8 cellular contexts compared by ENCODE assay signal in genomic region chr19:3982701-3983541, GRCh38. TPM values are rescaled to one million over a fixed set of nuclear protein-coding genes. Genes with fewer than 3 reads are reported as not detected.
DNase-seq lines count a peak whose midpoint lies in the region; ATAC-seq and TF ChIP-seq lines count a peak whose summit lies in the region.

No MANE protein-coding gene starts in this region.

- no peaks in the 10 kb centered on the region for H3K27me3 ChIP-seq in IMR-90 (ENCODE audit: control insufficient read depth, insufficient read depth, low read length)

- peaks cover 73% of the 10 kb centered on the region for H4K20me1 ChIP-seq in IMR-90 (ENCODE audit: insufficient read depth, low read length)

- peak overlapping the region; percentile 96 for H3K27ac Mint-ChIP-seq in memory B cell

- no peak overlapping the region for H4K91ac ChIP-seq in IMR-90 (ENCODE audit: insufficient read depth, low read depth, low read length)

- H3K4me3 Mint-ChIP-seq in memory B cell, result peak overlapping the region; percentile 96

- no peaks in the 10 kb centered on the region for H3K27me3 Mint-ChIP-seq in memory B cell

- H4K5ac ChIP-seq in IMR-90 (ENCODE audit: low read depth, low read length), result no peak overlapping the region

- CTCF ChIA-PET in IMR-90 (lab: Yijun Ruan, JAX), result no interaction called here

- intact Hi-C loops in IMR-90 (cut with micrococcal nuclease), result no loop called here

- TF ChIP-seq POLR2A in IMR-90 (IDR thresholded peaks at IDR 0.05; ENCODE audit: low read depth, low read length), result peak; percentile 53; the same call in 1 of the 2 replicates

- DNase-seq in AG20443 (ENCODE audit: low spot score) (peak; percentile 51), IMR-90 (peak; percentile 74), astrocyte of the cerebellum (ENCODE audit: low read depth) (no peak), memory B cell (ENCODE audit: low spot score in 2 of 2) (no peak), GDM1 (lab: John Stamatoyannopoulos, UW) (no peak), NCI-H526 treated with DMSO at 0.1 percent for 48 hours (lab: John Stamatoyannopoulos, UW) (no peak), NCI-H1930 (lab: John Stamatoyannopoulos, UW) (no peak)

- H2BK20ac ChIP-seq in IMR-90 (ENCODE audit: low read depth, low read length), result no peak overlapping the region

- H3K9me3 ChIP-seq in IMR-90 (ENCODE audit: control insufficient read depth, insufficient read depth, low read length), result no peaks in the 10 kb centered on the region

- H3K36me3 Mint-ChIP-seq in memory B cell, result peaks cover 32% of the 10 kb centered on the region

- TF ChIP-seq CTCF in IMR-90 (conservative IDR thresholded peaks at IDR 0.05; ENCODE audit: low read depth, low read length) (no peak), astrocyte of the cerebellum (IDR thresholded peaks at IDR 0.05; ENCODE audit: low read depth, low read length, missing control alignments) (no peak)

- ATAC-seq in IMR-90 (ENCODE audit: low read depth) (peak; percentile 5; the same call in 1 of the 2 replicates), memory B cell (ENCODE audit: low read depth) (no peak), HG02623 (IDR thresholded peaks at IDR 0.05; ENCODE audit: unreplicated experiment) (no peak)

- no peak overlapping the region for H2BK5ac ChIP-seq in IMR-90 (ENCODE audit: low read depth, low read length, poor library complexity, severe bottlenecking)

- no peak overlapping the region for H2BK120ac ChIP-seq in IMR-90 (ENCODE audit: low read depth, low read length)

- in situ Hi-C loops in IMR-90 (cut with MboI; ENCODE audit: low sequenced_read_pairs), result no loop called here
- in situ Hi-C loops in astrocyte of the cerebellum (cut with HindIII; ENCODE audit: low sequenced_read_pairs), result loop anchor here (25.0 kb wide), 1 partner anchor 229 kb away; no protein-coding TSS in a partner anchor

- peaks cover 13% of the 10 kb centered on the region for H3K4me1 ChIP-seq in IMR-90 (ENCODE audit: control insufficient read depth, insufficient read depth, low read length)

- H3K14ac ChIP-seq in IMR-90 (replicated peaks; ENCODE audit: low read depth, low read length), result 0 out of 2 replicates have a peak overlapping the region, but pooled peaks have one; percentile 98

- H3K9ac ChIP-seq in IMR-90 (ENCODE audit: low read depth, low read length), result peak overlapping the region; percentile 98

- H3K18ac ChIP-seq in IMR-90 (ENCODE audit: low read depth, low read length), result no peak overlapping the region

- H3K27ac ChIP-seq in IMR-90 (ENCODE audit: insufficient read depth, low read length), result no peak overlapping the region

- H3K9me1 ChIP-seq in IMR-90 (ENCODE audit: insufficient read depth, low read length), result 0 out of 2 replicates have a peak, but pooled peaks cover 7% of the 10 kb centered on the region

- 93% methylated on average over 21 of the region's 40 CpGs; no CpG with 5 or more reads in 1 of the 2 experiments for WGBS in IMR-90 (ENCODE audit: extremely low coverage in 2 of 2, insufficient read length in 1 of 2), 2 experiments

- no peak overlapping the region for H2AFZ ChIP-seq in IMR-90 (replicated peaks; ENCODE audit: low read length, poor library complexity)

- H3K4me3 ChIP-seq in IMR-90 (ENCODE audit: insufficient read depth, low read depth, low read length) (peak overlapping the region; percentile 79; the same call in 1 of the 2 replicates), astrocyte of the cerebellum (ENCODE audit: low read depth, low read length) (peak overlapping the region; percentile 92)

- H3K4ac ChIP-seq in IMR-90 (ENCODE audit: low read depth, low read length), result no peak overlapping the region

- H4K8ac ChIP-seq in IMR-90 (ENCODE audit: low read depth in 2 of 2, low read length in 2 of 2), result no peak overlapping the region

- TF ChIP-seq RAD21 in IMR-90 (IDR thresholded peaks at IDR 0.05; ENCODE audit: low read length), result no peak

- POLR2A ChIA-PET in IMR-90 (lab: Charles Lee; ENCODE audit: unreplicated experiment), result no interaction called here

- no peaks in the 10 kb centered on the region for H3K9me3 Mint-ChIP-seq in memory B cell

- H2AK5ac ChIP-seq in IMR-90 (ENCODE audit: low read depth, low read length), result no peak overlapping the region

- no peak overlapping the region for H3K56ac ChIP-seq in IMR-90 (ENCODE audit: extremely low read depth, insufficient read depth, low read length)

- peaks cover 62% of the 10 kb centered on the region for H3K36me3 ChIP-seq in IMR-90 (ENCODE audit: control insufficient read depth, insufficient read depth, low read length)

- peak overlapping the region; percentile 98; the same call in 1 of the 2 replicates for H3K23ac ChIP-seq in IMR-90 (ENCODE audit: low read depth, low read length)

- dilution Hi-C loops in IMR-90 (cut with HindIII; ENCODE audit: low sequenced_read_pairs, unreplicated experiment), result no loop called here

- H2BK15ac ChIP-seq in IMR-90 (ENCODE audit: low read depth, low read length), result no peak overlapping the region

- H2AK9ac ChIP-seq in IMR-90 (replicated peaks; ENCODE audit: low read depth, low read length, poor library complexity), result peak overlapping the region; percentile 4

- peak overlapping the region; percentile 94 for H3K4me2 ChIP-seq in IMR-90 (ENCODE audit: low read depth, low read length)

- peaks cover 5 to 73% of the 10 kb centered on the region in 2 experiments; a peak in 3 of 4 replicates for H3K79me1 ChIP-seq in IMR-90 (ENCODE audit: low read depth in 1 of 2, low read length in 2 of 2)

- H3K4me1 Mint-ChIP-seq in memory B cell, result peaks cover 36% of the 10 kb centered on the region

- BruUV-seq in IMR-90 (replicated peaks; lab: Mats Ljungman, UMichigan), result TSS peak; percentile 76

TF ChIP-seq in IMR-90, 13 proteins besides CTCF, POLR2A, EP300 and RAD21:
- TF ChIP-seq FOS (IDR thresholded peaks at IDR 0.05; ENCODE audit: low read depth, low read length) (peak; percentile 43), CHD1 (IDR thresholded peaks at IDR 0.05; ENCODE audit: low read depth, low read length) (no peak), MAZ (IDR thresholded peaks at IDR 0.05; ENCODE audit: borderline replicate concordance, low read depth, low read length) (0 out of 2 replicates have a peak, but pooled peaks have one; percentile 12), MXI1 (IDR thresholded peaks at IDR 0.05; ENCODE audit: borderline replicate concordance, low read depth, low read length) (peak; percentile 70; the same call in 1 of the 2 replicates)

RNA-seq across cellular contexts. Expression of gene EEF2, which starts 2.3 kb away (rescaled TPM):
- 1,727 and 2,161 TPM in 2 replicates for total RNA-seq in IMR-90 (2012; rRNA removed)
- polyA plus RNA-seq in IMR-90 (2012; rRNA removed), result 1,505 and 1,547 TPM in 2 replicates
- polyA plus RNA-seq in IMR-90 (2012; cell fraction: cytosol; rRNA removed), result 957 and 2,460 TPM in 2 replicates
- 805 and 1,780 TPM in 2 replicates for polyA plus RNA-seq in IMR-90 (2012; cell fraction: nucleus; rRNA removed; ENCODE audit: low replicate concordance)

RNA-seq across cellular contexts. Expression of gene DAPK3, which starts 12.0 kb away (rescaled TPM):
- total RNA-seq in IMR-90 (2012; rRNA removed), result 128 and 145 TPM in 2 replicates
- polyA plus RNA-seq in IMR-90 (2012; rRNA removed), result 188 and 202 TPM in 2 replicates
- 189 and 293 TPM in 2 replicates for polyA plus RNA-seq in IMR-90 (2012; cell fraction: cytosol; rRNA removed)
- 209 and 518 TPM in 2 replicates for polyA plus RNA-seq in IMR-90 (2012; cell fraction: nucleus; rRNA removed; ENCODE audit: low replicate concordance)

RNA-seq across cellular contexts. Expression of gene PIAS4, which starts 24.6 kb away (rescaled TPM):
- total RNA-seq in IMR-90 (2012; rRNA removed), result 10.8 and 13.6 TPM in 2 replicates
- 12.1 and 16.6 TPM in 2 replicates for polyA plus RNA-seq in IMR-90 (2012; rRNA removed)
- polyA plus RNA-seq in IMR-90 (2012; cell fraction: cytosol; rRNA removed), result 11.9 and 21.3 TPM in 2 replicates
- 12.0 and 20.3 TPM in 2 replicates for polyA plus RNA-seq in IMR-90 (2012; cell fraction: nucleus; rRNA removed; ENCODE audit: low replicate concordance)

RNA-seq across cellular contexts. Expression of gene NMRK2, which starts 50.1 kb away (rescaled TPM):
- total RNA-seq in IMR-90 (2012; rRNA removed), result not detected in 2 replicates
- polyA plus RNA-seq in IMR-90 (2012; rRNA removed), result not detected in 2 replicates
- not detected in 2 replicates for polyA plus RNA-seq in IMR-90 (2012; cell fraction: cytosol; rRNA removed)
- polyA plus RNA-seq in IMR-90 (2012; cell fraction: nucleus; rRNA removed; ENCODE audit: low replicate concordance), result not detected in 2 replicates

Comparison
In these comparisons a context has a peak if more than half of its experiments do, and no peak if none do; other contexts are left out.
1. DNase-seq: peak in AG20443 (single experiment) and IMR-90 (single experiment); none in astrocyte of the cerebellum (single experiment), memory B cell (0 of 2), GDM1 (single experiment), NCI-H526 treated with DMSO at 0.1 percent for 48 hours (single experiment) and NCI-H1930 (0 of 2).